In the genomic region with DNA sequence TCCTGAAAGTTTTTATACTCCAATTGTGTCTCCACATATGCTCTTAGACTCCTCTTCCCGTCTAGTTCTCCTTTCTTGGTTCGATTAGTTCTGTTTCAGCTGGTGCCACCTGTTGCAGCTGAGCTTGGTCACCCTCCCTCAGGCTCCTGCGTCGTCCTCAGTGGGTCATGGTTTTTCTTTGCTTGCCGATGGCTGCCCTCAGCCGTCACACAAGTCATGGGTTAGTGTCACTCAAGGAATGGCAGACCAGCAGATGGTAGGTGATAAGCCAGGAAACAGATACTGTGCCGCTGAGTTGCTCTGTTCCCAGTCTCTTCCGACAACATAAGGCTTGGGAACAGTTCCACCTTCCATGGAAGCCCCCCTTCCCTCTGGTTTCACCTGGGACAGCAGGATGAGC, we compare ENCODE assay signal across 19 cellular contexts.
"Had no signal": no experiment of that assay in that cellular context is flagged by ENCODE, and none has a peak within 500 bp of the region (broad histone marks: within the 10 kb centered on the region; RNA-seq: fewer than 3 reads in every experiment).

No MANE protein-coding gene starts in this region.

- H3K27me3 Mint-ChIP-seq: activated B cell treated with CpG ODN at 0.5 μM for 24 hours; activated naive CD8-positive, alpha-beta T cell treated with anti-CD3 and anti-CD28 coated beads, Interleukin-2, amount 10 ng/mL, durations not matched to agents 7 days and 5 days; stimulated activated naive B cell treated with anti-CD40 and anti-IgM and Interleukin-4, amounts not matched to agents 10 μg/mL and 1 μg/mL and 100 μg/mL, for 72 hours had no signal

- DNase-seq: activated B cell treated with CpG ODN at 0.5 μM for 24 hours; activated CD4-positive, alpha-beta memory T cell treated with anti-CD3 and anti-CD28 coated beads for 36 hours; activated CD4-positive, alpha-beta T cell treated with anti-CD3 and anti-CD28 coated beads for 4 hours; activated naive CD8-positive, alpha-beta T cell treated with anti-CD3 and anti-CD28 coated beads, Interleukin-2, amount 10 ng/mL, durations not matched to agents 7 days and 5 days; activated T-cell treated with anti-CD3 and anti-CD28 coated beads for 4 hours; anterior cingulate cortex; brain microvascular endothelial cell; head of caudate nucleus; kidney; occipital lobe; retina; stimulated activated naive B cell treated with anti-CD40 and anti-IgM and Interleukin-4, amounts not matched to agents 10 μg/mL and 1 μg/mL and 100 μg/mL, for 72 hours; T-helper 1 cell had no signal

- H3K27me3 ChIP-seq: brain microvascular endothelial cell had no signal

- H3K36me3 Mint-ChIP-seq: activated CD4-positive, alpha-beta memory T cell treated with anti-CD3 and anti-CD28 coated beads for 36 hours; activated naive CD8-positive, alpha-beta T cell treated with anti-CD3 and anti-CD28 coated beads, Interleukin-2, amount 10 ng/mL, durations not matched to agents 7 days and 5 days; stimulated activated naive B cell treated with anti-CD40 and anti-IgM and Interleukin-4, amounts not matched to agents 10 μg/mL and 1 μg/mL and 100 μg/mL, for 72 hours had no signal

- H3K4me3 ChIP-seq: coronary artery, lung, thoracic aorta had no signal

- H3K36me3 ChIP-seq: brain microvascular endothelial cell, thoracic aorta had no signal

- FAIRE-seq: endometrium, frontal cortex, kidney had no signal

- H3K4me3 Mint-ChIP-seq: activated B cell treated with CpG ODN at 0.5 μM for 24 hours; activated CD4-positive, alpha-beta memory T cell treated with anti-CD3 and anti-CD28 coated beads for 36 hours; activated naive CD8-positive, alpha-beta T cell treated with anti-CD3 and anti-CD28 coated beads, Interleukin-2, amount 10 ng/mL, durations not matched to agents 7 days and 5 days; stimulated activated naive B cell treated with anti-CD40 and anti-IgM and Interleukin-4, amounts not matched to agents 10 μg/mL and 1 μg/mL and 100 μg/mL, for 72 hours had no signal

- ATAC-seq: left lobe of liver; stimulated activated naive B cell treated with anti-CD40 and anti-IgM and Interleukin-4, amounts not matched to agents 10 μg/mL and 1 μg/mL and 100 μg/mL, for 72 hours had no signal

- H3K27ac Mint-ChIP-seq: activated B cell treated with CpG ODN at 0.5 μM for 24 hours; activated CD4-positive, alpha-beta memory T cell treated with anti-CD3 and anti-CD28 coated beads for 36 hours; activated naive CD8-positive, alpha-beta T cell treated with anti-CD3 and anti-CD28 coated beads, Interleukin-2, amount 10 ng/mL, durations not matched to agents 7 days and 5 days; stimulated activated naive B cell treated with anti-CD40 and anti-IgM and Interleukin-4, amounts not matched to agents 10 μg/mL and 1 μg/mL and 100 μg/mL, for 72 hours had no signal

- H3K9me3 ChIP-seq: thoracic aorta had no signal

- H3K27ac ChIP-seq: brain microvascular endothelial cell, coronary artery, thoracic aorta had no signal
